In genomic region chr5:54993318-54993717, GRCh38 we compare ENCODE assay signal across 20 cellular contexts. TPM values are rescaled to one million over a fixed set of nuclear protein-coding genes. Genes with fewer than 3 reads are reported as not detected.
DNase-seq lines count a peak whose midpoint lies in the region; ATAC-seq, FAIRE-seq and TF ChIP-seq lines count a peak whose summit lies in the region.
"Had no signal": no experiment of that assay in that cellular context is flagged by ENCODE, and none has a peak within 500 bp of the region (broad histone marks: within the 10 kb centered on the region; RNA-seq: fewer than 3 reads in every experiment).

No MANE protein-coding gene starts in this region.

- H3K4me3 ChIP-seq in BJ (ENCODE audit: low read depth, low read length), result no peak overlapping the region
- H3K4me3 ChIP-seq in astrocyte (ENCODE audit: insufficient read depth, low read depth, low read length), result no peak overlapping the region
- no peak overlapping the region for H3K4me3 ChIP-seq in coronary artery
- H3K4me3 ChIP-seq: adrenal gland had no signal

- no peaks in the 10 kb centered on the region for H3K27me3 Mint-ChIP-seq in astrocyte (ENCODE audit: low read depth, unreplicated experiment)
- peaks cover 91% of the 10 kb centered on the region for H3K27me3 Mint-ChIP-seq in Calu3 (ENCODE audit: unreplicated experiment)

- H3K79me2 ChIP-seq in astrocyte (ENCODE audit: insufficient read depth, low read length), result no peaks in the 10 kb centered on the region

- peak; percentile 23 for FAIRE-seq in astrocyte (lab: Jason Lieb, UNC)

- H3K4me1 ChIP-seq in astrocyte (ENCODE audit: insufficient read depth, low read length), result peaks cover 35% of the 10 kb centered on the region
- H3K4me1 ChIP-seq: adrenal gland had no signal

- H3K4me1 Mint-ChIP-seq in astrocyte (ENCODE audit: low read depth, unreplicated experiment) (peaks cover 22% of the 10 kb centered on the region), Calu3 (ENCODE audit: low read depth, unreplicated experiment) (no peaks in the 10 kb centered on the region)

- TF ChIP-seq CTCF in BJ (IDR thresholded peaks at IDR 0.05; ENCODE audit: insufficient read depth, low read depth, low read length), result no peak
- TF ChIP-seq CTCF in astrocyte (IDR thresholded peaks at IDR 0.05; ENCODE audit: insufficient read depth, low read depth, low read length), result no peak
- no peak for TF ChIP-seq CTCF in Calu3 (IDR thresholded peaks at IDR 0.05; ENCODE audit: unreplicated experiment)
- TF ChIP-seq CTCF in coronary artery (IDR thresholded peaks at IDR 0.05), result no peak

- POLR2A ChIA-PET in BJ (lab: Charles Lee), result no interaction called here

- CTCF ChIA-PET in BJ (lab: Yijun Ruan, JAX) (interaction anchor here (1.0 kb wide), 1 partner anchor 49 kb away, joined by 4 read pairs; no protein-coding TSS in a partner anchor), Calu3 (lab: Charles Lee) (interaction anchor here (0.8 kb wide), 1 partner anchor 539 kb away, joined by 4 read pairs; no protein-coding TSS in a partner anchor)

- H3K36me3 Mint-ChIP-seq in astrocyte (ENCODE audit: low read depth, unreplicated experiment) (no peaks in the 10 kb centered on the region), Calu3 (ENCODE audit: insufficient read depth, unreplicated experiment) (no peaks in the 10 kb centered on the region)

- BruUV-seq in Calu3 (replicated peaks; lab: Mats Ljungman, UMichigan), result no TSS peak

- ATAC-seq in HG02610 (IDR thresholded peaks at IDR 0.05; ENCODE audit: unreplicated experiment) (no peak), sciatic nerve (no peak)

- no peaks in the 10 kb centered on the region for H3K9me3 ChIP-seq in astrocyte (ENCODE audit: insufficient read depth, low read depth, low read length)
- H3K9me3 ChIP-seq: adrenal gland had no signal

- no peaks in the 10 kb centered on the region for H4K20me1 ChIP-seq in astrocyte (ENCODE audit: insufficient read depth, low read length)

- H3K27ac ChIP-seq in astrocyte (ENCODE audit: low read depth, low read length) (no peak overlapping the region), coronary artery (no peak overlapping the region)
- H3K27ac ChIP-seq: adrenal gland had no signal

- H3K4me3 Mint-ChIP-seq in astrocyte (ENCODE audit: unreplicated experiment) (no peak overlapping the region), Calu3 (ENCODE audit: low read depth, unreplicated experiment) (no peak overlapping the region)

- intact Hi-C loops in sciatic nerve (cut with DNase I) (no loop called here), Calu3 (cut with micrococcal nuclease; ENCODE audit: unreplicated experiment) (no loop called here)

- no peak overlapping the region for H3K9ac ChIP-seq in astrocyte (ENCODE audit: low read length)

- no peaks in the 10 kb centered on the region for H3K36me3 ChIP-seq in BJ (ENCODE audit: control insufficient read depth, insufficient read depth, low read length)
- no peaks in the 10 kb centered on the region for H3K36me3 ChIP-seq in astrocyte (ENCODE audit: insufficient read depth, low read length)
- H3K36me3 ChIP-seq: adrenal gland had no signal

- H2AFZ ChIP-seq in astrocyte (ENCODE audit: low read depth, low read length), result no peak overlapping the region

- no peak overlapping the region for H3K27ac Mint-ChIP-seq in astrocyte (ENCODE audit: unreplicated experiment)
- H3K27ac Mint-ChIP-seq in Calu3 (ENCODE audit: unreplicated experiment), result no peak overlapping the region

- H3K9me3 Mint-ChIP-seq in astrocyte (ENCODE audit: unreplicated experiment) (no peaks in the 10 kb centered on the region), Calu3 (ENCODE audit: low read depth, unreplicated experiment) (no peaks in the 10 kb centered on the region)

- H3K4me2 ChIP-seq in astrocyte (ENCODE audit: low read length), result peak overlapping the region; percentile 26

- DNase-seq in BJ (ENCODE audit: low read depth), result peak; percentile 61
- DNase-seq in NCI-H226, result peak; percentile 67
- peak; percentile 41 for DNase-seq in astrocyte (ENCODE audit: low read depth)
- peak; percentile 76 for DNase-seq in iris pigment epithelial cell (ENCODE audit: low read depth)
- DNase-seq in sciatic nerve (ENCODE audit: low spot score), result no peak
- no peak for DNase-seq in Calu3
- no peak for DNase-seq in coronary artery (ENCODE audit: low spot score)
- DNase-seq: adrenal gland; KG1; NCI-H1092 treated with DMSO at 0.1 percent for 48 hours; NCI-H2227 treated with DMSO at 0.1 percent for 48 hours; SHP77 treated with DMSO at 0.1 percent for 48 hours; stimulated activated CD4-positive, alpha-beta T cell treated with anti-CD3 and anti-CD28 coated beads, Interleukin-4, amount 100 ng/mL, for 4 hours had no signal

- H3K27me3 ChIP-seq in BJ (ENCODE audit: control insufficient read depth, insufficient read depth, low read length) (no peaks in the 10 kb centered on the region), astrocyte (ENCODE audit: insufficient read depth, low read length) (no peaks in the 10 kb centered on the region)

RNA-seq across cellular contexts. Expression of gene ESM1, which starts 7.9 kb away (rescaled TPM):
- 2.4 and 2.8 TPM in 2 replicates for polyA plus RNA-seq in BJ (2011; rRNA removed)
- polyA minus RNA-seq in BJ (2011; rRNA and poly(A)+ RNA removed), result 1.5 and 1.9 TPM in 2 replicates
- 0.54 TPM in 1 of 2 replicates, not detected in the other for total RNA-seq in astrocyte
- 0.49 TPM for total RNA-seq in sciatic nerve
- total RNA-seq in Calu3 (2022), result not detected in 2 replicates
- total RNA-seq: ureter had no signal

RNA-seq across cellular contexts. Expression of gene GZMK, which starts 30.7 kb away (rescaled TPM):
- not detected in 2 replicates for polyA plus RNA-seq in BJ (2011; rRNA removed)
- polyA minus RNA-seq in BJ (2011; rRNA and poly(A)+ RNA removed), result not detected in 2 replicates
- total RNA-seq in astrocyte (not detected in 2 replicates), sciatic nerve (0.62 TPM), Calu3 (2022) (not detected in 2 replicates)
- total RNA-seq: epithelial cell of proximal tubule, kidney epithelial cell, osteocyte, skeletal muscle tissue had no signal
- polyA plus RNA-seq: AG04450 had no signal

Comparison
In these comparisons a context has a peak if more than half of its experiments do, and no peak if none do; other contexts are left out.
1. DNase-seq: peak in BJ (single experiment), NCI-H226 (single experiment), astrocyte (single experiment) and iris pigment epithelial cell (single experiment); none in sciatic nerve (single experiment), Calu3 (single experiment) and coronary artery (single experiment).